14 cellular contexts compared by ENCODE assay signal in genomic region chr5:55869847-55870246, GRCh38. TPM values are rescaled to one million over a fixed set of nuclear protein-coding genes. Genes with fewer than 3 reads are reported as not detected.
A peak's percentile ranks its signal among the peaks of the same experiment; 100 is the strongest.
DNase-seq lines count a peak whose midpoint lies in the region; ATAC-seq, FAIRE-seq and TF ChIP-seq lines count a peak whose summit lies in the region.
"Had no signal": no experiment of that assay in that cellular context is flagged by ENCODE, and none has a peak within 500 bp of the region (broad histone marks: within the 10 kb centered on the region; RNA-seq: fewer than 3 reads in every experiment).

No MANE protein-coding gene starts in this region.

- H3K9me1 ChIP-seq in endothelial cell of umbilical vein (replicated peaks; ENCODE audit: control insufficient read depth, extremely low read depth, insufficient read depth, low read length) = no peaks in the 10 kb centered on the region

- H3K36me3 ChIP-seq in PC-3 (ENCODE audit: low read depth, low read length) = no peaks in the 10 kb centered on the region
- H3K36me3 ChIP-seq in endothelial cell of umbilical vein (ENCODE audit: control insufficient read depth in 2 of 2, extremely low read depth in 1 of 2, insufficient read depth in 2 of 2, low read length in 2 of 2) = no peaks in the 10 kb centered on the region
- H3K36me3 ChIP-seq: HAP-1 had no signal

- H3K9me3 ChIP-seq in PC-3 (ENCODE audit: low read length) (no peaks in the 10 kb centered on the region), endothelial cell of umbilical vein (replicated peaks; ENCODE audit: control insufficient read depth, insufficient read depth, low read length) (no peaks in the 10 kb centered on the region)
- H3K9me3 ChIP-seq: HAP-1 had no signal

- H3K27ac ChIP-seq in PC-3 (ENCODE audit: low read length) (peak overlapping the region; percentile 85), endothelial cell of umbilical vein (ENCODE audit: insufficient read depth, low read depth, low read length) (peak overlapping the region; percentile 77), dorsolateral prefrontal cortex (no peak overlapping the region)
- H3K27ac ChIP-seq: HL-60 had no signal

- H3K9ac ChIP-seq in PC-3 (ENCODE audit: low read length) = no peak overlapping the region
- no peak overlapping the region for H3K9ac ChIP-seq in endothelial cell of umbilical vein (replicated peaks; ENCODE audit: extremely low read depth, insufficient read depth, low read length)

- no peak for TF ChIP-seq POLR2A in endothelial cell of umbilical vein (IDR thresholded peaks at IDR 0.05; ENCODE audit: low read depth, low read length)

- H3K27me3 Mint-ChIP-seq in stimulated activated naive CD8-positive, alpha-beta T cell treated with anti-CD3 and anti-CD28 coated beads, Interleukin-15, Interleukin-2, amounts not matched to agents 100 ng/mL and 50 ng/mL, for 24 hours = no peaks in the 10 kb centered on the region
- no peaks in the 10 kb centered on the region for H3K27me3 Mint-ChIP-seq in stimulated activated naive CD8-positive, alpha-beta T cell treated with anti-CD3 and anti-CD28 coated beads, Interleukin-15, amount 100 ng/mL, for 72 hours

- H3K79me2 ChIP-seq in PC-3 (ENCODE audit: low read length) (no peaks in the 10 kb centered on the region), endothelial cell of umbilical vein (ENCODE audit: control insufficient read depth, insufficient read depth, low read length) (no peaks in the 10 kb centered on the region)

- H3K4me1 ChIP-seq in PC-3 (ENCODE audit: insufficient read depth, low read length) = peaks cover 18% of the 10 kb centered on the region
- peaks cover 19% of the 10 kb centered on the region for H3K4me1 ChIP-seq in endothelial cell of umbilical vein (ENCODE audit: control insufficient read depth, extremely low read depth, insufficient read depth, low read length)
- H3K4me1 ChIP-seq: HAP-1 had no signal

- peak overlapping the region; percentile 48; the same call in 1 of the 2 replicates for H3K4me2 ChIP-seq in PC-3 (ENCODE audit: low read length)
- no peak overlapping the region for H3K4me2 ChIP-seq in endothelial cell of umbilical vein (ENCODE audit: insufficient read depth, low read length)

- no peaks in the 10 kb centered on the region for H3K36me3 Mint-ChIP-seq in stimulated activated naive CD8-positive, alpha-beta T cell treated with anti-CD3 and anti-CD28 coated beads, Interleukin-15, Interleukin-2, amounts not matched to agents 100 ng/mL and 50 ng/mL, for 24 hours (ENCODE audit: low read depth)
- H3K36me3 Mint-ChIP-seq: CD8-positive, alpha-beta memory T cell had no signal

- peak overlapping the region; percentile 45 for H3K27ac Mint-ChIP-seq in stimulated activated naive CD8-positive, alpha-beta T cell treated with anti-CD3 and anti-CD28 coated beads, Interleukin-15, Interleukin-2, amounts not matched to agents 100 ng/mL and 50 ng/mL, for 24 hours
- H3K27ac Mint-ChIP-seq in stimulated activated naive CD8-positive, alpha-beta T cell treated with anti-CD3 and anti-CD28 coated beads, Interleukin-15, amount 100 ng/mL, for 72 hours = no peak overlapping the region
- H3K27ac Mint-ChIP-seq: CD8-positive, alpha-beta memory T cell had no signal

- no peaks in the 10 kb centered on the region for H3K9me2 ChIP-seq in PC-3 (replicated peaks; ENCODE audit: low read length)

- H3K4me3 ChIP-seq in PC-3 (ENCODE audit: low read length) (no peak overlapping the region), endothelial cell of umbilical vein (replicated peaks in 1 of 3; ENCODE audit: insufficient read depth in 1 of 3, low read depth in 1 of 3, low read length in 3 of 3) (no peak overlapping the region), dorsolateral prefrontal cortex (no peak overlapping the region)
- H3K4me3 ChIP-seq: HAP-1 had no signal

- H3K4me3 Mint-ChIP-seq in stimulated activated naive CD8-positive, alpha-beta T cell treated with anti-CD3 and anti-CD28 coated beads, Interleukin-15, Interleukin-2, amounts not matched to agents 100 ng/mL and 50 ng/mL, for 24 hours = no peak overlapping the region
- H3K4me3 Mint-ChIP-seq in stimulated activated naive CD8-positive, alpha-beta T cell treated with anti-CD3 and anti-CD28 coated beads, Interleukin-15, amount 100 ng/mL, for 72 hours = no peak overlapping the region
- H3K4me3 Mint-ChIP-seq: CD8-positive, alpha-beta memory T cell had no signal

- dilution Hi-C loops in endothelial cell of umbilical vein (cut with MboI; ENCODE audit: extremely low pct_ligation_motif_present, low sequenced_read_pairs) = no loop called here

- H3K4me1 Mint-ChIP-seq in stimulated activated naive CD8-positive, alpha-beta T cell treated with anti-CD3 and anti-CD28 coated beads, Interleukin-15, Interleukin-2, amounts not matched to agents 100 ng/mL and 50 ng/mL, for 24 hours (ENCODE audit: low read depth) = peaks cover 30% of the 10 kb centered on the region
- peaks cover 15% of the 10 kb centered on the region for H3K4me1 Mint-ChIP-seq in stimulated activated naive CD8-positive, alpha-beta T cell treated with anti-CD3 and anti-CD28 coated beads, Interleukin-15, amount 100 ng/mL, for 72 hours
- H3K4me1 Mint-ChIP-seq: CD8-positive, alpha-beta memory T cell had no signal

- FAIRE-seq in endothelial cell of umbilical vein (lab: Jason Lieb, UNC) = no peak
- FAIRE-seq: A204.1, H1 had no signal

- POLR2A ChIA-PET in PC-3 (lab: Charles Lee; ENCODE audit: unreplicated experiment) = no interaction called here
- POLR2A ChIA-PET in endothelial cell of umbilical vein (lab: Charles Lee) = no interaction called here

- H3K27me3 ChIP-seq in PC-3 (ENCODE audit: low read length) = no peaks in the 10 kb centered on the region
- H3K27me3 ChIP-seq in endothelial cell of umbilical vein (ENCODE audit: control insufficient read depth in 2 of 2, insufficient read depth in 2 of 2, low read length in 2 of 2) = no peaks in the 10 kb centered on the region
- H3K27me3 ChIP-seq in dorsolateral prefrontal cortex = no peaks in the 10 kb centered on the region

- no peak for ATAC-seq in stimulated activated naive CD8-positive, alpha-beta T cell treated with anti-CD3 and anti-CD28 coated beads, Interleukin-15, amount 100 ng/mL, for 72 hours
- ATAC-seq in PC-3 (no peak), HG03571 (IDR thresholded peaks at IDR 0.05; ENCODE audit: unreplicated experiment) (no peak)

- H2AFZ ChIP-seq in PC-3 (ENCODE audit: low read length) (no peak overlapping the region), endothelial cell of umbilical vein (ENCODE audit: low read depth, low read length) (peak overlapping the region; percentile 18)

- H3F3A ChIP-seq in PC-3 (ENCODE audit: low read length, unreplicated experiment) = no peaks in the 10 kb centered on the region

- CTCF ChIA-PET in PC-3 (lab: Charles Lee) (interaction anchor here (0.6 kb wide), 1 partner anchor 171 kb away, joined by 3 read pairs; no protein-coding TSS in a partner anchor), endothelial cell of umbilical vein (lab: Charles Lee) (interaction anchor here (0.7 to 2.3 kb wide), 7 partner anchors 9 to 178 kb away, joined by 3 to 7 read pairs (median 3); no protein-coding TSS in a partner anchor)

- no peaks in the 10 kb centered on the region for H3K9me3 Mint-ChIP-seq in stimulated activated naive CD8-positive, alpha-beta T cell treated with anti-CD3 and anti-CD28 coated beads, Interleukin-15, Interleukin-2, amounts not matched to agents 100 ng/mL and 50 ng/mL, for 24 hours
- no peaks in the 10 kb centered on the region for H3K9me3 Mint-ChIP-seq in stimulated activated naive CD8-positive, alpha-beta T cell treated with anti-CD3 and anti-CD28 coated beads, Interleukin-15, amount 100 ng/mL, for 72 hours

- no peak for TF ChIP-seq CTCF in PC-3 (conservative IDR thresholded peaks at IDR 0.05; ENCODE audit: low read depth, low read length)
- TF ChIP-seq CTCF in endothelial cell of umbilical vein (IDR thresholded peaks at IDR 0.05; ENCODE audit: extremely low read depth in 1 of 2, insufficient read depth in 1 of 2, low read depth in 1 of 2, low read length in 2 of 2) = no peak
- TF ChIP-seq CTCF in dorsolateral prefrontal cortex (IDR thresholded peaks at IDR 0.05 in 54 of 56, conservative IDR thresholded peaks at IDR 0.05 in 2 of 56; ENCODE audit: low read depth in 1 of 56, partially characterized antibody in 56 of 56) = no peak

- H4K20me1 ChIP-seq in PC-3 (ENCODE audit: low read length) (no peaks in the 10 kb centered on the region), endothelial cell of umbilical vein (replicated peaks; ENCODE audit: control insufficient read depth, extremely low read depth, insufficient read depth, low read length) (no peaks in the 10 kb centered on the region)

- intact Hi-C loops in PC-3 (cut with micrococcal nuclease) (loop anchor here (2.0 kb wide), 1 partner anchor 19 kb away; the partner anchor contains the start of gene IL31RA), endothelial cell of umbilical vein (cut with micrococcal nuclease) (loop anchor here (1.0 to 5.0 kb wide), 3 partner anchors 53 to 158 kb away; partner anchors contain the start of gene SLC38A9), dorsolateral prefrontal cortex (cut with DNase I) (no loop called here)

- no peak for DNase-seq in stimulated activated naive CD8-positive, alpha-beta T cell treated with anti-CD3 and anti-CD28 coated beads, Interleukin-15, amount 100 ng/mL, for 72 hours
- DNase-seq in PC-3 = no peak
- peak; percentile 29 for DNase-seq in endothelial cell of umbilical vein (ENCODE audit: low read depth, low spot score)
- no peak for DNase-seq in dorsolateral prefrontal cortex
- no peak for DNase-seq in COR-L47 (lab: John Stamatoyannopoulos, UW)
- DNase-seq: CD8-positive, alpha-beta memory T cell; DMS53 had no signal

- BruUV-seq in PC-3 (replicated peaks; lab: Mats Ljungman, UMichigan) = no TSS peak
- no TSS peak for BruUV-seq in endothelial cell of umbilical vein (replicated peaks; lab: Mats Ljungman, UMichigan)

TF ChIP-seq in endothelial cell of umbilical vein, 7 proteins besides CTCF, POLR2A, EP300 and RAD21 (continues in another document):
- TF ChIP-seq FOS (IDR thresholded peaks at IDR 0.05; ENCODE audit: borderline replicate concordance, insufficient read depth, low read length) (no peak), EZH2 (IDR thresholded peaks at IDR 0.05; ENCODE audit: borderline replicate concordance, low read depth, low read length, severe bottlenecking) (no peak), GATA2 (IDR thresholded peaks at IDR 0.05; ENCODE audit: insufficient read depth, insufficient read length, low read depth, low read length) (no peak), POLR2AphosphoS5 (IDR thresholded peaks at IDR 0.05; ENCODE audit: insufficient read depth, low read depth, low read length) (no peak)

RNA-seq across cellular contexts. Expression of gene IL31RA, which starts 18.7 kb away (rescaled TPM):
- total RNA-seq in PC-3 (2014; rRNA removed) (1.6 and 3.0 TPM in 2 replicates), endothelial cell of umbilical vein (0.75 and 0.90 TPM in 2 replicates), dorsolateral prefrontal cortex (under 1 TPM in 10 of 120 experiments, not detected in 110; 0.17 to 0.59 (median 0.35) TPM)
- 0.06 and 0.14 TPM in 2 replicates for polyA plus RNA-seq in endothelial cell of umbilical vein
- polyA plus RNA-seq in endothelial cell of umbilical vein (2011; cell fraction: cytosol; rRNA removed) = 0.26 and 0.38 TPM in 2 replicates
- 0.32 and 0.45 TPM in 2 replicates for polyA plus RNA-seq in endothelial cell of umbilical vein (2011; cell fraction: nucleus; rRNA removed)
- polyA plus RNA-seq in endothelial cell of umbilical vein (2012) = 2.2 and 5.1 TPM in 2 replicates
- 1.2 TPM in 1 of 2 replicates, not detected in the other for polyA minus RNA-seq in endothelial cell of umbilical vein
- not detected for polyA minus RNA-seq in endothelial cell of umbilical vein (2011; cell fraction: cytosol; rRNA and poly(A)+ RNA removed)
- polyA minus RNA-seq in endothelial cell of umbilical vein (2011; cell fraction: nucleus; rRNA and poly(A)+ RNA removed) = 0.34 and 0.77 TPM in 2 replicates
- total RNA-seq: CD8-positive, alpha-beta memory T cell; H1 had no signal
- polyA plus RNA-seq: BJ; CD8-positive, alpha-beta memory T cell; H1 had no signal

Comparison
In these comparisons a context has a peak if more than half of its experiments do, and no peak if none do; other contexts are left out.
1. H3K27ac ChIP-seq: peak in PC-3 (single experiment) and endothelial cell of umbilical vein (single experiment); none in dorsolateral prefrontal cortex (0 of 59).
2. intact Hi-C loops: an anchor here in PC-3 (2.0 kb wide) and endothelial cell of umbilical vein (1.0 to 5.0 kb wide); none called in dorsolateral prefrontal cortex.